ENCODE assay signal across 8 cellular contexts in genomic region chr7:21300692-21301091, GRCh38.
DNase-seq lines count a peak whose midpoint lies in the region; ATAC-seq and TF ChIP-seq lines count a peak whose summit lies in the region.
"Had no signal": no experiment of that assay in that cellular context is flagged by ENCODE, and none has a peak within 500 bp of the region (broad histone marks: within the 10 kb centered on the region; RNA-seq: fewer than 3 reads in every experiment).

No MANE protein-coding gene starts in this region.

- ATAC-seq in GM23338 = peak; percentile 47; the same call in 1 of the 3 replicates
- ATAC-seq in HG02763 (IDR thresholded peaks at IDR 0.05; ENCODE audit: unreplicated experiment) = no peak

- H3F3A ChIP-seq in GM23338 (replicated peaks; ENCODE audit: low read depth) = no peaks in the 10 kb centered on the region

- no peaks in the 10 kb centered on the region for H3K79me2 ChIP-seq in GM23338 (replicated peaks; ENCODE audit: insufficient read depth)

- no peaks in the 10 kb centered on the region for H3K36me3 Mint-ChIP-seq in GM23338 (ENCODE audit: low read depth)

- no peak overlapping the region for H3K4me3 ChIP-seq in GM23338
- H3K4me3 ChIP-seq in tibial nerve = no peak overlapping the region

- no peak overlapping the region for H2AFZ ChIP-seq in GM23338

- no peaks in the 10 kb centered on the region for H3K36me3 ChIP-seq in GM23338 (ENCODE audit: insufficient read depth)
- no peaks in the 10 kb centered on the region for H3K36me3 ChIP-seq in tibial nerve

- TF ChIP-seq EP300 in tibial nerve (IDR thresholded peaks at IDR 0.05) = no peak

- H3K9me3 ChIP-seq in tibial nerve = no peaks in the 10 kb centered on the region

- no peak overlapping the region for H3K27ac ChIP-seq in GM23338 (ENCODE audit: low read depth)
- no peak overlapping the region for H3K27ac ChIP-seq in tibial nerve

- H3K4me3 Mint-ChIP-seq in GM23338 = no peak overlapping the region

- no peaks in the 10 kb centered on the region for H4K20me1 ChIP-seq in GM23338 (replicated peaks; ENCODE audit: insufficient read depth)

- no peak overlapping the region for H3K4me2 ChIP-seq in GM23338

- H3K9me3 Mint-ChIP-seq in GM23338 = no peaks in the 10 kb centered on the region

- H3K4me1 Mint-ChIP-seq in GM23338 = no peaks in the 10 kb centered on the region

- peak; percentile 43 for DNase-seq in D341Med (ENCODE audit: low spot score)
- DNase-seq in GM23338 (ENCODE audit: low spot score) = peak; percentile 35
- DNase-seq in RPMI8226 = peak; percentile 12
- peak; percentile 22 for DNase-seq in iPS-NIHi7 (ENCODE audit: extremely low spot score)
- no peak for DNase-seq in activated effector memory CD4-positive, alpha-beta T cell treated with anti-CD3 and anti-CD28 coated beads, Interleukin-2, amount 50 U/mL, for 16 hours
- no peak for DNase-seq in tibial nerve (ENCODE audit: low spot score in 2 of 2)
- DNase-seq: caudate nucleus had no signal

- no peaks in the 10 kb centered on the region for H3K27me3 Mint-ChIP-seq in GM23338 (ENCODE audit: insufficient read depth, low read depth, poor library complexity)

- peak; percentile 52 to 60 for TF ChIP-seq CTCF in GM23338 (conservative IDR thresholded peaks at IDR 0.05; ENCODE audit: low read depth in 2 of 2)
- TF ChIP-seq CTCF in tibial nerve (IDR thresholded peaks at IDR 0.05) = no peak

- no peak overlapping the region for H3K27ac Mint-ChIP-seq in GM23338

- TF ChIP-seq POLR2A in tibial nerve (IDR thresholded peaks at IDR 0.05) = no peak

- WGBS in tibial nerve, 2 donors = 87 to 88% methylated on average over 2 of the region's 2 CpGs

- H3K4me1 ChIP-seq in GM23338 (ENCODE audit: insufficient read depth) (no peaks in the 10 kb centered on the region), tibial nerve (no peaks in the 10 kb centered on the region)

- no peaks in the 10 kb centered on the region for H3K9me2 ChIP-seq in GM23338 (ENCODE audit: insufficient read depth)

- H3K27me3 ChIP-seq in GM23338 (ENCODE audit: insufficient read depth) (no peaks in the 10 kb centered on the region), tibial nerve (no peaks in the 10 kb centered on the region)

TF ChIP-seq in GM23338, 12 proteins besides CTCF, POLR2A, EP300 and RAD21:
- TF ChIP-seq CREB1 (CRISPR knock-in tag; IDR thresholded peaks at IDR 0.05; ENCODE audit: low read depth) (no peak), REST (IDR thresholded peaks at IDR 0.05; ENCODE audit: unreplicated experiment) (no peak), JUNB (IDR thresholded peaks at IDR 0.05; ENCODE audit: unreplicated experiment) (no peak), ETS1 (IDR thresholded peaks at IDR 0.05) (no peak), NANOG (IDR thresholded peaks at IDR 0.05; ENCODE audit: borderline replicate concordance) (no peak), POLR2AphosphoS5 (IDR thresholded peaks at IDR 0.05; ENCODE audit: low read depth) (no peak), STAT1 (IDR thresholded peaks at IDR 0.05; ENCODE audit: unreplicated experiment) (no peak), ZNF331 (CRISPR knock-in tag; IDR thresholded peaks at IDR 0.05; ENCODE audit: low read depth) (no peak), EZH2phosphoT487 (IDR thresholded peaks at IDR 0.05; ENCODE audit: unreplicated experiment) (no peak)

Comparison
In these comparisons a context has a peak if more than half of its experiments do, and no peak if none do; other contexts are left out.
1. DNase-seq: peak in D341Med (single experiment), GM23338 (single experiment), RPMI8226 (single experiment) and iPS-NIHi7 (single experiment); none in activated effector memory CD4-positive, alpha-beta T cell treated with anti-CD3 and anti-CD28 coated beads, Interleukin-2, amount 50 U/mL, for 16 hours (single experiment) and tibial nerve (0 of 2).
2. CTCF ChIP-seq: peak in GM23338 (2 of 2); none in tibial nerve (0 of 5).